ENCODE assay signal across 8 cellular contexts in the genomic region with DNA sequence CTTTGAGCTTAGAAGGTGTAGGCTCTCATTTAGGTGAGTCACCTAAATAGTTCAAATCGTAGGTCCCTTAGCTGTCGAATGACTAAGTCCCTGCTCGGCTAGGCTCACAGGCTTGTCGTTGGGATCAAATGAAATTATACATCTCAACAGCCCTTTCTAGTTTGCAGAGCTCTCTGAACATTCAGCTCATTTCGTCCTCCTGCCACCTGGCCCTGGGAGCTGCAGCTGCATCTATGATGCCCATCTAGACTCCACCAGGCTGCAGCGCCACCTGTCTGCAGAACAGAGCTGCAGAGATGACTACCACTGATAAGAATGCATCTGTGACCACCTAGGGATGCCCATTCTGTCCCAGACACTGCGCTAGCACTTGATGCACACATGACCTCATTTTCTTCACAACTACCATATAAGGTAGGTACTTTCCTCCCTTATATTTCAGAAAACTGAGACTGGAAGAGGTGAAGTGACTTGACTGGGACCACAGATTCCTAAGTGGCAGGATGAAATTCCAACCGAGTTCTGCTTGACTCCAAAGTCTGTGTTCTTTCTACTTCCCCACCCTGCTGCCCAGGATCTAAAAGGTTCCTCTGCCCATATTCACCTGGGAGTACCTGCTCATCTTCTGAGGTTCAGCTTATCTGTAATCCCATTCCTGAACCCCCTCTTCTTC.
DNase-seq lines count a peak whose midpoint lies in the region.

No MANE protein-coding gene starts in this region.

- H3K36me3 Mint-ChIP-seq in activated naive CD4-positive, alpha-beta T cell treated with anti-CD3 and anti-CD28 coated beads for 36 hours (ENCODE audit: low read depth), result no peaks in the 10 kb centered on the region

- intact Hi-C loops in activated naive CD4-positive, alpha-beta T cell treated with anti-CD3 and anti-CD28 coated beads for 36 hours (cut with micrococcal nuclease), result loop anchor here (1.0 to 2.0 kb wide), 2 partner anchors 69 to 299 kb away; a partner anchor contains a TSS

- no peaks in the 10 kb centered on the region for H3K27me3 Mint-ChIP-seq in activated naive CD4-positive, alpha-beta T cell treated with anti-CD3 and anti-CD28 coated beads for 36 hours (ENCODE audit: low read depth)

- DNase-seq in activated T-cell treated with anti-CD3 and anti-CD28 coated beads for 48 hours (ENCODE audit: low read depth) (peak; percentile 54), activated T-cell treated with anti-CD3 and anti-CD28 coated beads for 4 hours (no peak), HK-2 (ENCODE audit: unreplicated experiment) (peak; percentile 77), NCI-H510A (lab: John Stamatoyannopoulos, UW) (peak; percentile 84), hippocampal formation (lab: John Stamatoyannopoulos, UW) (peak; percentile 9 to 24), OCI-M2 (lab: John Stamatoyannopoulos, UW; ENCODE audit: unreplicated experiment) (no peak)
- peak; percentile 77 for DNase-seq in activated naive CD4-positive, alpha-beta T cell treated with anti-CD3 and anti-CD28 coated beads for 36 hours
- peak; percentile 45 to 48 for DNase-seq in stimulated activated CD4-positive, alpha-beta T cell treated with anti-CD3 and anti-CD28 coated beads, Interleukin-15, amount 100 ng/mL, for 48 hours (ENCODE audit: low read depth in 2 of 2)

- H3K4me3 Mint-ChIP-seq in activated naive CD4-positive, alpha-beta T cell treated with anti-CD3 and anti-CD28 coated beads for 36 hours, result no peak overlapping the region

- CTCF ChIA-PET in activated naive CD4-positive, alpha-beta T cell treated with anti-CD3 and anti-CD28 coated beads for 36 hours (lab: Charles Lee), result interaction anchor here (0.7 to 5.9 kb wide), 15 partner anchors 8 to 386 kb away, joined by 3 to 178 read pairs (median 3); no protein-coding TSS in a partner anchor

- H3K27ac Mint-ChIP-seq in activated naive CD4-positive, alpha-beta T cell treated with anti-CD3 and anti-CD28 coated beads for 36 hours, result no peak overlapping the region

- H3K9me3 Mint-ChIP-seq in activated naive CD4-positive, alpha-beta T cell treated with anti-CD3 and anti-CD28 coated beads for 36 hours, result no peaks in the 10 kb centered on the region

- H3K4me1 Mint-ChIP-seq in activated naive CD4-positive, alpha-beta T cell treated with anti-CD3 and anti-CD28 coated beads for 36 hours (ENCODE audit: low read depth), result no peaks in the 10 kb centered on the region

Comparison
In these comparisons a context has a peak if more than half of its experiments do, and no peak if none do; other contexts are left out.
1. DNase-seq: peak in activated T-cell treated with anti-CD3 and anti-CD28 coated beads for 48 hours (single experiment), HK-2 (single experiment), NCI-H510A (single experiment), activated naive CD4-positive, alpha-beta T cell treated with anti-CD3 and anti-CD28 coated beads for 36 hours (single experiment), hippocampal formation (2 of 2) and stimulated activated CD4-positive, alpha-beta T cell treated with anti-CD3 and anti-CD28 coated beads, Interleukin-15, amount 100 ng/mL, for 48 hours (2 of 2); none in activated T-cell treated with anti-CD3 and anti-CD28 coated beads for 4 hours (single experiment) and OCI-M2 (single experiment).